In genomic region chr19:47047931-47048399, GRCh38 we compare ENCODE assay signal across 1 cellular context.
A peak's percentile ranks its signal among the peaks of the same experiment; 100 is the strongest.
TF ChIP-seq lines count a peak whose summit lies in the region.

No MANE protein-coding gene starts in this region.

TF ChIP-seq in K562, 482 proteins besides CTCF, POLR2A, EP300 and RAD21 (continued from another document and continues in another):
- peak; percentile 93 for TF ChIP-seq MGA (IDR thresholded peaks at IDR 0.05)
- TF ChIP-seq HMG20B (CRISPR knock-in tag; IDR thresholded peaks at IDR 0.05), result 0 out of 2 replicates have a peak, but pooled peaks have one; percentile 87
- no peak for TF ChIP-seq PHB (CRISPR knock-in tag; IDR thresholded peaks at IDR 0.05)
- TF ChIP-seq NCOA2 (IDR thresholded peaks at IDR 0.05; ENCODE audit: partially characterized antibody in 2 of 2), result no peak
- 0 out of 2 replicates have a peak, but pooled peaks have one; percentile 19 for TF ChIP-seq TEAD4 (IDR thresholded peaks at IDR 0.05; ENCODE audit: low read length)
- no peak for TF ChIP-seq TEAD4 (CRISPR knock-in tag; IDR thresholded peaks at IDR 0.05; ENCODE audit: borderline replicate concordance)
- TF ChIP-seq ZBTB43 (CRISPR knock-in tag; IDR thresholded peaks at IDR 0.05), result 0 out of 2 replicates have a peak, but pooled peaks have one; percentile 38
- TF ChIP-seq RBM25 (IDR thresholded peaks at IDR 0.05; ENCODE audit: low read depth, low read length, severe bottlenecking), result peak; percentile 20
- TF ChIP-seq U2AF2 (optimal IDR thresholded peaks at IDR 0.05; ENCODE audit: low read depth, low read length), result no peak
- TF ChIP-seq ZBTB5 (IDR thresholded peaks at IDR 0.05), result peak; percentile 99
- peak; percentile 69 for TF ChIP-seq SUPT5H (IDR thresholded peaks at IDR 0.05)
- TF ChIP-seq RAD51 (IDR thresholded peaks at IDR 0.05; ENCODE audit: borderline replicate concordance, low read depth), result peak; percentile 9; the same call in 1 of the 2 replicates
- peak; percentile 64; the same call in 1 of the 2 replicates for TF ChIP-seq SIN3B (IDR thresholded peaks at IDR 0.05; ENCODE audit: low read depth)
- peak; percentile 27; the same call in 1 of the 2 replicates for TF ChIP-seq VEZF1 (CRISPR knock-in tag; IDR thresholded peaks at IDR 0.05)
- no peak for TF ChIP-seq NR2C2 (CRISPR knock-in tag; IDR thresholded peaks at IDR 0.05)
- TF ChIP-seq NR2C2 (tag; IDR thresholded peaks at IDR 0.05), result no peak
- no peak for TF ChIP-seq MCM2 (IDR thresholded peaks at IDR 0.05; ENCODE audit: low read depth)
- no peak for TF ChIP-seq ZBTB7A (IDR thresholded peaks at IDR 0.05; ENCODE audit: borderline replicate concordance, control insufficient read depth, low read depth, low read length)
- 0 out of 2 replicates have a peak, but pooled peaks have one; percentile 51 for TF ChIP-seq E2F4 (CRISPR knock-in tag; IDR thresholded peaks at IDR 0.05; ENCODE audit: low read depth)
- TF ChIP-seq CHD7 (IDR thresholded peaks at IDR 0.05; ENCODE audit: low read depth, low read length), result no peak
- peak; percentile 100 for TF ChIP-seq CC2D1A (IDR thresholded peaks at IDR 0.05)
